Comparison of ENCODE assay signal across 33 cellular contexts in genomic region chr5:43638107-43638506, GRCh38. TPM values are rescaled to one million over a fixed set of nuclear protein-coding genes. Genes with fewer than 3 reads are reported as not detected.
DNase-seq lines count a peak whose midpoint lies in the region; ATAC-seq, FAIRE-seq and TF ChIP-seq lines count a peak whose summit lies in the region.
"Had no signal": no experiment of that assay in that cellular context is flagged by ENCODE, and none has a peak within 500 bp of the region (broad histone marks: within the 10 kb centered on the region; RNA-seq: fewer than 3 reads in every experiment).

No MANE protein-coding gene starts in this region.

- CTCF ChIA-PET in activated CD4-positive, alpha-beta memory T cell treated with anti-CD3 and anti-CD28 coated beads, Interleukin-2, amount 10 ng/mL, durations not matched to agents 7 days and 5 days (lab: Charles Lee) = interaction anchor here (1.8 kb wide), 1 partner anchor 11 kb away, joined by 4 read pairs; no protein-coding TSS in a partner anchor

- in situ Hi-C loops in gastrocnemius medialis (cut with MboI; ENCODE audit: low sequenced_read_pairs in 4 of 4) = loop anchor here in 1 of 4 donors (10.0 kb wide), 1 partner anchor 83 kb away; the partner anchor contains the start of gene PAIP1

- H3K27me3 ChIP-seq in gastrocnemius medialis = no peaks in the 10 kb centered on the region
- H3K27me3 ChIP-seq: upper lobe of right lung had no signal

- H3K27ac ChIP-seq in gastrocnemius medialis = peak overlapping the region in 3 of 4 donors; percentile 11 to 58 (median 34)
- no peak overlapping the region for H3K27ac ChIP-seq in caudate nucleus (ENCODE audit: low read depth, low read length)
- H3K27ac ChIP-seq: C4-2B, HL-60, KMS-11, upper lobe of right lung had no signal

- no peak overlapping the region for H3K4me3 ChIP-seq in gastrocnemius medialis
- H3K4me3 ChIP-seq: lung, upper lobe of right lung had no signal

- H3K9me3 ChIP-seq in gastrocnemius medialis = no peaks in the 10 kb centered on the region
- H3K9me3 ChIP-seq: upper lobe of right lung had no signal

- H3K9me3 Mint-ChIP-seq in activated CD4-positive, alpha-beta memory T cell treated with anti-CD3 and anti-CD28 coated beads, Interleukin-2, amount 10 ng/mL, durations not matched to agents 7 days and 5 days = no peaks in the 10 kb centered on the region
- H3K9me3 Mint-ChIP-seq: activated CD4-positive, alpha-beta T cell treated with anti-CD3 and anti-CD28 coated beads, Interleukin-2, amount 10 ng/mL, durations not matched to agents 24 days and 14 days; brain; H9; natural killer cell had no signal

- POLR2A ChIA-PET in activated CD4-positive, alpha-beta memory T cell treated with anti-CD3 and anti-CD28 coated beads, Interleukin-2, amount 10 ng/mL, durations not matched to agents 7 days and 5 days (lab: Charles Lee) = no interaction called here

- TF ChIP-seq CTCF in gastrocnemius medialis (IDR thresholded peaks at IDR 0.05 in 4 of 5, conservative IDR thresholded peaks at IDR 0.05 in 1 of 5) = no peak

- H3K36me3 Mint-ChIP-seq in activated CD4-positive, alpha-beta memory T cell treated with anti-CD3 and anti-CD28 coated beads, Interleukin-2, amount 10 ng/mL, durations not matched to agents 7 days and 5 days (ENCODE audit: low read depth) = peaks cover 50% of the 10 kb centered on the region
- H3K36me3 Mint-ChIP-seq: natural killer cell had no signal

- intact Hi-C loops in gastrocnemius medialis (cut with DNase I; ENCODE audit: low total_unique reads) = no loop called here

- H3K4me1 Mint-ChIP-seq in activated CD4-positive, alpha-beta memory T cell treated with anti-CD3 and anti-CD28 coated beads, Interleukin-2, amount 10 ng/mL, durations not matched to agents 7 days and 5 days = no peaks in the 10 kb centered on the region

- no peaks in the 10 kb centered on the region for H3K27me3 Mint-ChIP-seq in activated CD4-positive, alpha-beta memory T cell treated with anti-CD3 and anti-CD28 coated beads, Interleukin-2, amount 10 ng/mL, durations not matched to agents 7 days and 5 days
- H3K27me3 Mint-ChIP-seq: activated CD4-positive, alpha-beta T cell treated with anti-CD3 and anti-CD28 coated beads, Interleukin-2, amount 10 ng/mL, durations not matched to agents 24 days and 14 days; brain had no signal

- no peak overlapping the region for H3K4me3 Mint-ChIP-seq in activated CD4-positive, alpha-beta memory T cell treated with anti-CD3 and anti-CD28 coated beads, Interleukin-2, amount 10 ng/mL, durations not matched to agents 7 days and 5 days
- H3K4me3 Mint-ChIP-seq: activated CD4-positive, alpha-beta T cell treated with anti-CD3 and anti-CD28 coated beads, Interleukin-2, amount 10 ng/mL, durations not matched to agents 24 days and 14 days; brain; H9; natural killer cell had no signal

- DNase-seq in GM12891 (ENCODE audit: insufficient read length, low spot score) = no peak
- DNase-seq in amniotic epithelial cell (ENCODE audit: low read depth) = peak; percentile 25
- DNase-seq in gastrocnemius medialis = no peak
- DNase-seq in caudate nucleus (lab: John Stamatoyannopoulos, UW) = no peak
- DNase-seq in hippocampal formation (lab: John Stamatoyannopoulos, UW) = no peak
- no peak for DNase-seq in activated CD4-positive, alpha-beta memory T cell treated with anti-CD3 and anti-CD28 coated beads, Interleukin-2, amount 10 ng/mL, durations not matched to agents 7 days and 5 days
- DNase-seq: activated CD4-positive, alpha-beta T cell treated with anti-CD3 and anti-CD28 coated beads, Interleukin-2, amount 10 ng/mL, durations not matched to agents 24 days and 14 days; activated gamma-delta T cell treated with Interleukin-2 at 50 U/mL for 16 hours; activated T-cell treated with anti-CD3 and anti-CD28 coated beads, Interleukin-2, amount 50 U/mL, for 1 hour; Calu3; DMS79 treated with DMSO at 0.1 percent for 48 hours; foreskin melanocyte; GDM1; H9; kidney glomerular epithelial cell; MM.1S; natural killer cell; NCI-H1436 treated with DMSO at 0.1 percent for 48 hours; NCI-H2107; NCI-H446 treated with DMSO at 0.1 percent for 48 hours; NCI-H82; occipital lobe; SIG-M5; stimulated activated CD4-positive, alpha-beta T cell treated with anti-CD3 and anti-CD28 coated beads, Interleukin-4, amount 100 ng/mL, for 24 hours; SW 1271; T-helper 9 cell; upper lobe of right lung had no signal

- TF ChIP-seq POLR2A in GM12891 (IDR thresholded peaks at IDR 0.05; ENCODE audit: low read depth, low read length) (no peak), gastrocnemius medialis (IDR thresholded peaks at IDR 0.05) (no peak)

- H3K36me3 ChIP-seq in gastrocnemius medialis = peaks cover 0 to 3% of the 10 kb centered on the region in 2 donors

- no peak overlapping the region for H3K27ac Mint-ChIP-seq in activated CD4-positive, alpha-beta memory T cell treated with anti-CD3 and anti-CD28 coated beads, Interleukin-2, amount 10 ng/mL, durations not matched to agents 7 days and 5 days
- H3K27ac Mint-ChIP-seq: activated CD4-positive, alpha-beta T cell treated with anti-CD3 and anti-CD28 coated beads, Interleukin-2, amount 10 ng/mL, durations not matched to agents 24 days and 14 days; H9; natural killer cell had no signal

- ATAC-seq in GM18868 (IDR thresholded peaks at IDR 0.05; ENCODE audit: unreplicated experiment) (peak; percentile 52), gastrocnemius medialis (no peak)
- ATAC-seq: natural killer cell, upper lobe of right lung had no signal

- no peak for FAIRE-seq in GM12891 (lab: Jason Lieb, UNC)

- peaks cover 68 to 75% of the 10 kb centered on the region in 2 donors for H3K4me1 ChIP-seq in gastrocnemius medialis

TF ChIP-seq in GM12891, 5 proteins besides CTCF, POLR2A, EP300 and RAD21:
- TF ChIP-seq PAX5 (IDR thresholded peaks at IDR 0.05; ENCODE audit: insufficient read depth, low read length, severe bottlenecking) = no peak
- no peak for TF ChIP-seq TAF1 (IDR thresholded peaks at IDR 0.05; ENCODE audit: low read depth, low read length)
- no peak for TF ChIP-seq POLR2AphosphoS5 (IDR thresholded peaks at IDR 0.05; ENCODE audit: low read depth, low read length)
- 0 out of 2 replicates have a peak, but pooled peaks have one; percentile 24 for TF ChIP-seq SPI1 (IDR thresholded peaks at IDR 0.05; ENCODE audit: low read depth, low read length)

RNA-seq across cellular contexts. Expression of gene NNT, which starts 35.1 kb away (rescaled TPM):
- polyA plus RNA-seq in GM12891 (2012; ENCODE audit: low read depth, missing spikeins) = 25.3 TPM
- total RNA-seq in gastrocnemius medialis = 100 to 1,000 TPM in 3 of 4 donors, 10 to 100 TPM in 1; 90.3 to 149 (median 127) TPM
- 100 to 1,000 TPM in 1 of 2 experiments, 10 to 100 TPM in 1; 96.4 to 110 TPM for total RNA-seq in activated CD4-positive, alpha-beta memory T cell treated with anti-CD3 and anti-CD28 coated beads, Interleukin-2, amount 10 ng/mL, durations not matched to agents 7 days and 5 days
